35 cellular contexts compared by ENCODE assay signal in the genomic region with DNA sequence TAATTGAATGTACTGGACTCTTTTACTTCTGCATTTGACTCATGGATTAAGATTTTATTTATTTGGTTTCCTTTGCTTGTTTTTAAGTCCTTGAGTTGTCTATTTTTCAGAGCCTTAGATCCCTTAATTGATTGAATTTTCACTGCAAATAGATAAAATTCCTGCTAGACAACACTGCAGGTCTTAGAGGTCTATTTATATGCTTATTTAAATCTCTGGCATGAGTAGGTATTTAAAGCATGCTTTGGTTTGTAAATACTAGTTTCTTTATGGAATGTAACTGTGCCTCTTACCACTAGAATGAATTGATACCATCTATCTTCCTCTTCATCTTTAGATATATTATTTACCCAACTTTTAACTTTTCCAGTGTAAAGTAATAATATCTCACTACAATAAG. TPM values are rescaled to one million over a fixed set of nuclear protein-coding genes. Genes with fewer than 3 reads are reported as not detected.
"Had no signal": no experiment of that assay in that cellular context is flagged by ENCODE, and none has a peak within 500 bp of the region (broad histone marks: within the 10 kb centered on the region; RNA-seq: fewer than 3 reads in every experiment).

No MANE protein-coding gene starts in this region.

- H3K27me3 ChIP-seq: esophagus squamous epithelium, heart right ventricle, left lung, neutrophil, pancreas, right lobe of liver, testis, tibial artery, upper lobe of left lung, uterus had no signal

- H3K4me1 Mint-ChIP-seq: naive B cell; neural crest cell; stimulated activated effector memory CD8-positive, alpha-beta T cell treated with anti-CD3 and anti-CD28 coated beads, Interleukin-12 subunit alpha, Interleukin-12 subunit beta, amount 100 ng/mL, for 72 hours had no signal

- H3K9me3 Mint-ChIP-seq: natural killer cell treated with Interleukin-12 subunit alpha and Interleukin-12 subunit beta and Interleukin-15 and Interleukin-18, amount 100 ng/mL, for 72 hours; stimulated activated effector memory CD8-positive, alpha-beta T cell treated with anti-CD3 and anti-CD28 coated beads, Interleukin-12 subunit alpha, Interleukin-12 subunit beta, amount 100 ng/mL, for 72 hours had no signal

- H3K27me3 Mint-ChIP-seq: progenitor cell of endocrine pancreas had no signal

- H3K4me3 Mint-ChIP-seq: effector memory CD8-positive, alpha-beta T cell; mesothelial cell of epicardium; naive B cell; natural killer cell treated with Interleukin-12 subunit alpha and Interleukin-12 subunit beta and Interleukin-15 and Interleukin-18, amount 100 ng/mL, for 72 hours; neural crest cell; stimulated activated effector memory CD8-positive, alpha-beta T cell treated with anti-CD3 and anti-CD28 coated beads, Interleukin-12 subunit alpha, Interleukin-12 subunit beta, amount 100 ng/mL, for 72 hours had no signal

- ATAC-seq: effector memory CD8-positive, alpha-beta T cell; heart right ventricle; left cardiac atrium; left lung; mucosa of descending colon; natural killer cell treated with Interleukin-12 subunit alpha and Interleukin-12 subunit beta and Interleukin-15 and Interleukin-18, amount 100 ng/mL, for 72 hours; pancreas; right lobe of liver; stimulated activated effector memory CD8-positive, alpha-beta T cell treated with anti-CD3 and anti-CD28 coated beads, Interleukin-12 subunit alpha, Interleukin-12 subunit beta, amount 100 ng/mL, for 72 hours; stimulated activated naive CD8-positive, alpha-beta T cell treated with anti-CD3 and anti-CD28 coated beads, Interleukin-15, Interleukin-2, amounts not matched to agents 100 U/mL and 50 U/mL, for 24 hours had no signal

- H3K9me3 ChIP-seq: neutrophil, pancreas, right lobe of liver, testis, uterus had no signal

- H3K4me1 ChIP-seq: heart right ventricle, right lobe of liver, testis, tibial artery, upper lobe of left lung, uterus had no signal

- H3K4me3 ChIP-seq: esophagus squamous epithelium, heart right ventricle, left lung, mucosa of descending colon, pancreas, right lobe of liver, testis, tibial artery, upper lobe of left lung, uterus had no signal

- H3K36me3 ChIP-seq: esophagus squamous epithelium, heart right ventricle, left lung, neutrophil, pancreas, right lobe of liver, tibial artery, upper lobe of left lung, uterus had no signal

- DNase-seq: cortex of kidney; effector memory CD8-positive, alpha-beta T cell; erythroblast; esophagus squamous epithelium; foreskin melanocyte; glutamatergic neuron; heart right ventricle; hippocampal formation; kidney; left cardiac atrium; left lung; mesenchymal stem cell; mucosa of descending colon; naive B cell; pancreas; right lobe of liver; stimulated activated CD4-positive, alpha-beta T cell treated with anti-CD3 and anti-CD28 coated beads, Interleukin-2, amount 100 ng/mL, for 24 hours; stimulated activated CD4-positive, alpha-beta T cell treated with anti-CD3 and anti-CD28 coated beads, Interleukin-4, amount 100 ng/mL, for 24 hours; stimulated activated naive CD8-positive, alpha-beta T cell treated with anti-CD3 and anti-CD28 coated beads, Interleukin-15, Interleukin-2, amounts not matched to agents 100 U/mL and 50 U/mL, for 24 hours; substantia nigra; testis; tibial artery; upper lobe of left lung; uterus had no signal

- H3K36me3 Mint-ChIP-seq: natural killer cell treated with Interleukin-12 subunit alpha and Interleukin-12 subunit beta and Interleukin-15 and Interleukin-18, amount 100 ng/mL, for 72 hours; stimulated activated effector memory CD8-positive, alpha-beta T cell treated with anti-CD3 and anti-CD28 coated beads, Interleukin-12 subunit alpha, Interleukin-12 subunit beta, amount 100 ng/mL, for 72 hours had no signal

- H3K27ac ChIP-seq: esophagus squamous epithelium, heart right ventricle, left lung, neutrophil, pancreas, right lobe of liver, testis, tibial artery, upper lobe of left lung, uterus had no signal

- FAIRE-seq: endometrium, kidney had no signal

- H3K27ac Mint-ChIP-seq: effector memory CD8-positive, alpha-beta T cell; mesothelial cell of epicardium; naive B cell; natural killer cell treated with Interleukin-12 subunit alpha and Interleukin-12 subunit beta and Interleukin-15 and Interleukin-18, amount 100 ng/mL, for 72 hours; progenitor cell of endocrine pancreas; stimulated activated effector memory CD8-positive, alpha-beta T cell treated with anti-CD3 and anti-CD28 coated beads, Interleukin-12 subunit alpha, Interleukin-12 subunit beta, amount 100 ng/mL, for 72 hours had no signal

RNA-seq across cellular contexts. Expression of a gene that starts 20.0 kb away (rescaled TPM):
- total RNA-seq: dermis microvascular lymphatic vessel endothelial cell; esophagus squamous epithelium; heart right ventricle; kidney; left cardiac atrium; left lung; lower leg skin; lung microvascular endothelial cell; mesothelial cell of epicardium; mucosa of descending colon; natural killer cell treated with Interleukin-12 subunit alpha and Interleukin-12 subunit beta and Interleukin-15 and Interleukin-18, amount 100 ng/mL, for 72 hours; neural crest cell; omental fat pad; pancreas; progenitor cell of endocrine pancreas; right lobe of liver; testis; upper lobe of left lung; uterus had no signal
- polyA plus RNA-seq: heart right ventricle, pancreas had no signal
